Comparison of ENCODE assay signal across 9 cellular contexts in the genomic region with DNA sequence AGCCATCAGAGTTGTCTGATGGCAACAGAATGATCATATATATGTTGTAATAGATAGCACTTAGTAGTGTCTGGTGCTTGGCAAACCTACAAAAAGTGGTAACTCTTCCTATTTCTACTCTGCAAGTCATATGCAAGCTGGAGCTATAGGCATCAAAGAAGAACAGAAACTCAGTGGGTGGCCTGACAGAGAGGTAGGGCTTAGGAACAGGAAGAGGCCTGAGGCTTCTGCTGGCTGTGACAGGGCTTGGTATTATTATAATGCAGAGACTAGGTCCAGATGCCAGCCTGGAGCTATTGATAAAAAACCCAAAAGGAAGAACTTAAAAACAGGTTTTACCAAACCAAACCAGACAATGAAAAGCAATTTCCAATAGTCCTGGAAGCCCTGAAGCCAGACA. TPM values are rescaled to one million over a fixed set of nuclear protein-coding genes. Genes with fewer than 3 reads are reported as not detected.
DNase-seq lines count a peak whose midpoint lies in the region; ATAC-seq lines count a peak whose summit lies in the region.
"Had no signal": no experiment of that assay in that cellular context is flagged by ENCODE, and none has a peak within 500 bp of the region (broad histone marks: within the 10 kb centered on the region; RNA-seq: fewer than 3 reads in every experiment).

No MANE protein-coding gene starts in this region.

- peak overlapping the region; percentile 55 to 74 for H3K4me3 Mint-ChIP-seq in activated T-cell treated with anti-CD3 and anti-CD28 coated beads, Interleukin-2, amount 50 U/mL, for 72 hours
- H3K4me3 Mint-ChIP-seq in stimulated activated naive CD8-positive, alpha-beta T cell treated with anti-CD3 and anti-CD28 coated beads, Interleukin-15, Interleukin-2, amounts not matched to agents 100 ng/mL and 50 ng/mL, for 24 hours: peak overlapping the region; percentile 20

- peaks cover 11 to 28% of the 10 kb centered on the region in 2 donors for H3K36me3 Mint-ChIP-seq in activated T-cell treated with anti-CD3 and anti-CD28 coated beads, Interleukin-2, amount 50 U/mL, for 72 hours (ENCODE audit: insufficient read depth in 2 of 2)
- peaks cover 73% of the 10 kb centered on the region for H3K36me3 Mint-ChIP-seq in stimulated activated naive CD8-positive, alpha-beta T cell treated with anti-CD3 and anti-CD28 coated beads, Interleukin-15, Interleukin-2, amounts not matched to agents 100 ng/mL and 50 ng/mL, for 24 hours (ENCODE audit: low read depth)

- peak overlapping the region; percentile 87 for H3K27ac Mint-ChIP-seq in activated T-cell treated with anti-CD3 and anti-CD28 coated beads, Interleukin-2, amount 50 U/mL, for 72 hours
- H3K27ac Mint-ChIP-seq in stimulated activated naive CD8-positive, alpha-beta T cell treated with anti-CD3 and anti-CD28 coated beads, Interleukin-15, Interleukin-2, amounts not matched to agents 100 ng/mL and 50 ng/mL, for 24 hours: peak overlapping the region; percentile 74

- no peaks in the 10 kb centered on the region for H3K9me3 Mint-ChIP-seq in activated T-cell treated with anti-CD3 and anti-CD28 coated beads, Interleukin-2, amount 50 U/mL, for 72 hours
- no peaks in the 10 kb centered on the region for H3K9me3 Mint-ChIP-seq in stimulated activated naive CD8-positive, alpha-beta T cell treated with anti-CD3 and anti-CD28 coated beads, Interleukin-15, Interleukin-2, amounts not matched to agents 100 ng/mL and 50 ng/mL, for 24 hours
- H3K9me3 Mint-ChIP-seq: brain had no signal

- peak; percentile 36 to 41 for DNase-seq in activated T-cell treated with anti-CD3 and anti-CD28 coated beads, Interleukin-2, amount 50 U/mL, for 72 hours
- DNase-seq in activated T-cell treated with anti-CD3 and anti-CD28 coated beads, Interleukin-2, amount 50 U/mL, for 48 hours: no peak
- DNase-seq in SKM-1 (lab: John Stamatoyannopoulos, UW; ENCODE audit: unreplicated experiment) (peak; percentile 25), Kasumi-1 (lab: John Stamatoyannopoulos, UW) (no peak), NCI-H1694 (lab: John Stamatoyannopoulos, UW) (no peak), AG08395 (ENCODE audit: low spot score) (no peak)

- H3K4me1 Mint-ChIP-seq in activated T-cell treated with anti-CD3 and anti-CD28 coated beads, Interleukin-2, amount 50 U/mL, for 72 hours (ENCODE audit: low read depth): peaks cover 41% of the 10 kb centered on the region
- peaks cover 22% of the 10 kb centered on the region for H3K4me1 Mint-ChIP-seq in stimulated activated naive CD8-positive, alpha-beta T cell treated with anti-CD3 and anti-CD28 coated beads, Interleukin-15, Interleukin-2, amounts not matched to agents 100 ng/mL and 50 ng/mL, for 24 hours (ENCODE audit: low read depth)

- H3K27me3 Mint-ChIP-seq in activated T-cell treated with anti-CD3 and anti-CD28 coated beads, Interleukin-2, amount 50 U/mL, for 72 hours (ENCODE audit: low read depth): no peaks in the 10 kb centered on the region
- no peaks in the 10 kb centered on the region for H3K27me3 Mint-ChIP-seq in stimulated activated naive CD8-positive, alpha-beta T cell treated with anti-CD3 and anti-CD28 coated beads, Interleukin-15, Interleukin-2, amounts not matched to agents 100 ng/mL and 50 ng/mL, for 24 hours
- H3K27me3 Mint-ChIP-seq: brain had no signal

- ATAC-seq in activated T-cell treated with anti-CD3 and anti-CD28 coated beads, Interleukin-2, amount 50 U/mL, for 72 hours (replicated peaks in 1 of 2): peak; percentile 34 to 36
- ATAC-seq in HG03025 (IDR thresholded peaks at IDR 0.05; ENCODE audit: low FRiP score, unreplicated experiment): peak; percentile 60

RNA-seq across cellular contexts. Expression of a gene that starts 4.4 kb away (rescaled TPM):
- total RNA-seq in activated T-cell treated with anti-CD3 and anti-CD28 coated beads, Interleukin-2, amount 50 U/mL, for 72 hours: 100 to 1,000 TPM; 162 to 165 TPM

RNA-seq across cellular contexts. Expression of a gene that starts 13.5 kb away (rescaled TPM):
- 10 to 100 TPM; 64.1 to 69.2 TPM for total RNA-seq in activated T-cell treated with anti-CD3 and anti-CD28 coated beads, Interleukin-2, amount 50 U/mL, for 72 hours

RNA-seq across cellular contexts. Expression of a gene that starts 13.6 kb away (rescaled TPM):
- total RNA-seq in activated T-cell treated with anti-CD3 and anti-CD28 coated beads, Interleukin-2, amount 50 U/mL, for 72 hours: 10 to 100 TPM; 14.6 to 19.5 TPM

RNA-seq across cellular contexts. Expression of a gene that starts 28.0 kb away (rescaled TPM):
- total RNA-seq in activated T-cell treated with anti-CD3 and anti-CD28 coated beads, Interleukin-2, amount 50 U/mL, for 72 hours: 10 to 100 TPM; 54.1 to 61.1 TPM

RNA-seq across cellular contexts. Expression of a gene that starts 58.8 kb away (rescaled TPM):
- total RNA-seq in activated T-cell treated with anti-CD3 and anti-CD28 coated beads, Interleukin-2, amount 50 U/mL, for 72 hours: 1 to 10 TPM; 3.2 to 4.1 TPM

Comparison
In these comparisons a context has a peak if more than half of its experiments do, and no peak if none do; other contexts are left out.
1. DNase-seq: peak in activated T-cell treated with anti-CD3 and anti-CD28 coated beads, Interleukin-2, amount 50 U/mL, for 72 hours (2 of 2) and SKM-1 (single experiment); none in activated T-cell treated with anti-CD3 and anti-CD28 coated beads, Interleukin-2, amount 50 U/mL, for 48 hours (0 of 2), Kasumi-1 (0 of 2), NCI-H1694 (single experiment) and AG08395 (single experiment).